ENCODE assay signal across 23 cellular contexts in the genomic region with DNA sequence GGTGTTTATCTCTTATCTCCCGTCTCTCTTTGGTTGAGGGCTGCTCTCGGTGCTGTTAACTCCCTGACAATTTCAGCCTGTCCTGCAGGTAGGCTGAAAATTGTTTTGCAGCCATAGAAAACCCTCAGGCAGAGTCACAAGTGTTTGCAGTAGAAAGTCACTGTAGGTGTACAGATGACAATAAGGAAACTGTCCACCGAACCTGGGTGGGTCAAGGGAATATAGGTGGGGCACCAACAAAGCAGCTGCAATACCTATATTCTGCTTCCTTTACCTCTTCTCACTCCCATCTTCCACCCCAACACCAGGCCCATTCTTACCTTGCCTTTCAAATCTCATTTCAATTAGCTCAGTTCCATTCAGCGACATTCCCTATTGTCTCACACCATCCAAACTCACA.
"Had no signal": no experiment of that assay in that cellular context is flagged by ENCODE, and none has a peak within 500 bp of the region (broad histone marks: within the 10 kb centered on the region; RNA-seq: fewer than 3 reads in every experiment).

No MANE protein-coding gene starts in this region.

- H3K4me1 ChIP-seq: SJSA1 had no signal

- H3K4me3 ChIP-seq: SJSA1, SK-N-MC had no signal

- H3K36me3 ChIP-seq: SJSA1 had no signal

- DNase-seq: KBM-7, MV-4-11, NCI-H1048, NCI-H1105, NCI-H1417 treated with DMSO at 0.1 percent for 48 hours, NCI-H146, NCI-H187, NCI-H2029, NCI-H2081 treated with DMSO at 0.1 percent for 48 hours, NCI-H2171, NCI-H226, NCI-H446, NCI-H510A, NCI-H524 treated with DMSO at 0.1 percent for 48 hours, NCI-H69, NCI-H774, Right ventricle myocardium superior, RPMI8226, SIG-M5 had no signal

- H3K9me3 ChIP-seq: SJSA1 had no signal

- FAIRE-seq: RCC 7860 had no signal

- H3K27me3 ChIP-seq: SJSA1 had no signal

- H3K27ac ChIP-seq: HL-60, SJSA1, SK-N-MC had no signal
